ENCODE assay signal across 10 cellular contexts in genomic region chr4:123606946-123607542, GRCh38.
DNase-seq lines count a peak whose midpoint lies in the region; ATAC-seq and TF ChIP-seq lines count a peak whose summit lies in the region.
"Had no signal": no experiment of that assay in that cellular context is flagged by ENCODE, and none has a peak within 500 bp of the region (broad histone marks: within the 10 kb centered on the region; RNA-seq: fewer than 3 reads in every experiment).

No MANE protein-coding gene starts in this region.

- H3K27ac ChIP-seq in gastroesophageal sphincter = no peak overlapping the region
- H3K27ac ChIP-seq: upper lobe of left lung had no signal

- WGBS in gastroesophageal sphincter (ENCODE audit: low coverage in 1 of 2), 2 donors = 77 to 95% methylated on average over 2 of the region's 3 CpGs

- H3K36me3 Mint-ChIP-seq in effector memory CD8-positive, alpha-beta T cell (ENCODE audit: insufficient read depth) = no peaks in the 10 kb centered on the region
- H3K36me3 Mint-ChIP-seq: activated naive CD4-positive, alpha-beta T cell treated with anti-CD3 and anti-CD28 coated beads, Interleukin-2, amount 50 U/mL, for 24 hours had no signal

- H3K27me3 Mint-ChIP-seq in effector memory CD8-positive, alpha-beta T cell = no peaks in the 10 kb centered on the region
- H3K27me3 Mint-ChIP-seq: activated naive CD4-positive, alpha-beta T cell treated with anti-CD3 and anti-CD28 coated beads, Interleukin-2, amount 50 U/mL, for 24 hours had no signal

- intact Hi-C loops in sciatic nerve (cut with DNase I) = no loop called here

- H3K27ac Mint-ChIP-seq in effector memory CD8-positive, alpha-beta T cell = peak overlapping the region; percentile 41 to 61
- H3K27ac Mint-ChIP-seq: activated naive CD4-positive, alpha-beta T cell treated with anti-CD3 and anti-CD28 coated beads, Interleukin-2, amount 50 U/mL, for 24 hours had no signal

- no peaks in the 10 kb centered on the region for H3K9me3 ChIP-seq in gastroesophageal sphincter
- H3K9me3 ChIP-seq: upper lobe of left lung had no signal

- H3K4me1 ChIP-seq in gastroesophageal sphincter = no peaks in the 10 kb centered on the region

- DNase-seq in effector memory CD8-positive, alpha-beta T cell = no peak
- DNase-seq in middle frontal gyrus (ENCODE audit: extremely low spot score, low spot score) (no peak), sciatic nerve (ENCODE audit: low spot score) (no peak)
- no peak for DNase-seq in activated CD4-positive, alpha-beta T cell treated with anti-CD3 and anti-CD28 coated beads, Interleukin-2, amount 50 U/mL, for 48 hours
- DNase-seq: upper lobe of left lung had no signal

- H3K4me1 Mint-ChIP-seq in effector memory CD8-positive, alpha-beta T cell (ENCODE audit: low read depth in 2 of 2) = peaks cover 12 to 15% of the 10 kb centered on the region in 2 donors

- peak overlapping the region in 1 of 2 donors; percentile 35 for H3K4me3 Mint-ChIP-seq in effector memory CD8-positive, alpha-beta T cell
- H3K4me3 Mint-ChIP-seq: activated naive CD4-positive, alpha-beta T cell treated with anti-CD3 and anti-CD28 coated beads, Interleukin-2, amount 50 U/mL, for 24 hours had no signal

- no peak overlapping the region for H3K4me3 ChIP-seq in gastroesophageal sphincter
- H3K4me3 ChIP-seq: upper lobe of left lung had no signal

- TF ChIP-seq POLR2A in gastroesophageal sphincter (IDR thresholded peaks at IDR 0.05) = no peak

- peak; percentile 73 for ATAC-seq in GM18511 (IDR thresholded peaks at IDR 0.05; ENCODE audit: unreplicated experiment)
- peak; percentile 89 for ATAC-seq in GM21619 (IDR thresholded peaks at IDR 0.05; ENCODE audit: unreplicated experiment)
- ATAC-seq in HG03565 (IDR thresholded peaks at IDR 0.05; ENCODE audit: unreplicated experiment) = peak; percentile 56
- peak; percentile 32 for ATAC-seq in effector memory CD8-positive, alpha-beta T cell (replicated peaks)
- no peak for ATAC-seq in gastroesophageal sphincter
- ATAC-seq in sciatic nerve = no peak

- no peak for TF ChIP-seq CTCF in gastroesophageal sphincter (IDR thresholded peaks at IDR 0.05)

- no peaks in the 10 kb centered on the region for H3K36me3 ChIP-seq in gastroesophageal sphincter
- H3K36me3 ChIP-seq: upper lobe of left lung had no signal

- no peaks in the 10 kb centered on the region for H3K27me3 ChIP-seq in gastroesophageal sphincter
- H3K27me3 ChIP-seq: upper lobe of left lung had no signal

- no peaks in the 10 kb centered on the region for H3K9me3 Mint-ChIP-seq in effector memory CD8-positive, alpha-beta T cell

- TF ChIP-seq EP300 in gastroesophageal sphincter (IDR thresholded peaks at IDR 0.05) = no peak

Comparison
In these comparisons a context has a peak if more than half of its experiments do, and no peak if none do; other contexts are left out.
1. ATAC-seq: peak in GM18511 (single experiment), GM21619 (single experiment), HG03565 (single experiment) and effector memory CD8-positive, alpha-beta T cell (single experiment); none in gastroesophageal sphincter (single experiment) and sciatic nerve (single experiment).